Comparison of ENCODE assay signal across 24 cellular contexts in genomic region chr5:61417345-61417744, GRCh38.
"Had no signal": no experiment of that assay in that cellular context is flagged by ENCODE, and none has a peak within 500 bp of the region (broad histone marks: within the 10 kb centered on the region; RNA-seq: fewer than 3 reads in every experiment).

No MANE protein-coding gene starts in this region.

- H3K27me3 ChIP-seq: MG63 had no signal

- H3K4me3 Mint-ChIP-seq: activated CD8-positive, alpha-beta memory T cell treated with anti-CD3 and anti-CD28 coated beads, Interleukin-2, amount 10 ng/mL, durations not matched to agents 7 days and 5 days; activated naive CD4-positive, alpha-beta T cell treated with anti-CD3 and anti-CD28 coated beads, Interleukin-2, amount 50 U/mL, for 24 hours; activated T-cell treated with anti-CD3 and anti-CD28 coated beads, Interleukin-2, amount 50 U/mL, for 24 hours; activated T-helper 1 cell treated with anti-CD3 and anti-CD28 coated beads, Interleukin-12 subunit alpha, Interleukin-12 subunit beta, Interleukin-2, Interleukin-4 antibody, amounts not matched to agents 30 ng/mL and 10 ng/mL and 1 ng/mL, durations not matched to agents 14 hours and 24 hours and 36 hours; central memory CD8-positive, alpha-beta T cell; T-helper 1 cell treated with Interleukin-12 subunit alpha and Interleukin-12 subunit beta and Interleukin-4 antibody, amounts not matched to agents 30 μg/mL and 1 μg/mL, for 36 hours; WTC11 had no signal

- FAIRE-seq: RCC 7860 had no signal

- H3K27me3 Mint-ChIP-seq: activated CD8-positive, alpha-beta memory T cell treated with anti-CD3 and anti-CD28 coated beads, Interleukin-2, amount 10 ng/mL, durations not matched to agents 7 days and 5 days; activated naive CD4-positive, alpha-beta T cell treated with anti-CD3 and anti-CD28 coated beads, Interleukin-2, amount 50 U/mL, for 24 hours; activated T-cell treated with anti-CD3 and anti-CD28 coated beads, Interleukin-2, amount 50 U/mL, for 24 hours; central memory CD8-positive, alpha-beta T cell had no signal

- DNase-seq: activated CD4-positive, alpha-beta T cell treated with anti-CD3 and anti-CD28 coated beads for 48 hours; activated CD4-positive, alpha-beta T cell treated with anti-CD3 and anti-CD28 coated beads, Interleukin-2, amount 50 U/mL, for 4 hours; activated CD4-positive, CD25-positive, alpha-beta regulatory T cell treated with anti-CD3 and anti-CD28 coated beads, Interleukin-2, amount 50 U/mL, for 72 hours; activated CD8-positive, alpha-beta memory T cell treated with anti-CD3 and anti-CD28 coated beads, Interleukin-2, amount 10 ng/mL, durations not matched to agents 7 days and 5 days; activated effector memory CD4-positive, alpha-beta T cell treated with Interleukin-2 at 50 U/mL for 16 hours; activated naive CD4-positive, alpha-beta T cell; activated T-cell treated with anti-CD3 and anti-CD28 coated beads, Interleukin-2, amount 50 U/mL, for 24 hours; aorta; MG63; MV-4-11; NCI-H1092 treated with DMSO at 0.1 percent for 48 hours; NCI-H1417 treated with DMSO at 0.1 percent for 48 hours; NCI-H187; NCI-H2081; NCI-H510A treated with DMSO at 0.1 percent for 48 hours; PC-3; SHP77; T-helper 9 cell had no signal

- H3K9me3 Mint-ChIP-seq: activated naive CD4-positive, alpha-beta T cell treated with anti-CD3 and anti-CD28 coated beads, Interleukin-2, amount 50 U/mL, for 24 hours had no signal

- H3K4me3 ChIP-seq: MG63 had no signal

- H3K9me3 ChIP-seq: MG63 had no signal

- H3K27ac Mint-ChIP-seq: activated CD8-positive, alpha-beta memory T cell treated with anti-CD3 and anti-CD28 coated beads, Interleukin-2, amount 10 ng/mL, durations not matched to agents 7 days and 5 days; activated naive CD4-positive, alpha-beta T cell treated with anti-CD3 and anti-CD28 coated beads, Interleukin-2, amount 50 U/mL, for 24 hours; activated T-cell treated with anti-CD3 and anti-CD28 coated beads, Interleukin-2, amount 50 U/mL, for 24 hours; activated T-helper 1 cell treated with anti-CD3 and anti-CD28 coated beads, Interleukin-12 subunit alpha, Interleukin-12 subunit beta, Interleukin-2, Interleukin-4 antibody, amounts not matched to agents 30 ng/mL and 10 ng/mL and 1 ng/mL, durations not matched to agents 14 hours and 24 hours and 36 hours; T-helper 1 cell treated with Interleukin-12 subunit alpha and Interleukin-12 subunit beta and Interleukin-4 antibody, amounts not matched to agents 30 μg/mL and 1 μg/mL, for 36 hours had no signal

- H3K36me3 ChIP-seq: MG63 had no signal
